In the genomic region with DNA sequence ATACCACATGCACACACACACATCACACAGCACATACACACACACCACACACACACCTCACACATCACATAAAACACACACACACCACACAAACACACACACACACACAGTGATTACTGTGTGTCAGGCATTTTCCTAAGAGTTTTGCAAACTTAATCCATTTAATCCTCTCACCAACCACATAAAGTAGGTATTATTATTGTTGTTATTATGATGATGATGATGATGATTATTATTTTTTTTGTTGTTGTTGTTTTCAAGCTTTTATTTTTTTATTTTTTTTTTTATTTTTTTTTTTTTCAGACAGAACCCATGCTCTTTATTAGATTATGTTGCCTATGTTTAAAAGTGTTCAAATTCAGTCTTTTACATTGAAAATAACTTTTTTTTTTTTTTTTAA, we compare ENCODE assay signal across 15 cellular contexts. TPM values are rescaled to one million over a fixed set of nuclear protein-coding genes. Genes with fewer than 3 reads are reported as not detected.
DNase-seq lines count a peak whose midpoint lies in the region; ATAC-seq and TF ChIP-seq lines count a peak whose summit lies in the region.
"Had no signal": no experiment of that assay in that cellular context is flagged by ENCODE, and none has a peak within 500 bp of the region (broad histone marks: within the 10 kb centered on the region; RNA-seq: fewer than 3 reads in every experiment).

No MANE protein-coding gene starts in this region.

- no peaks in the 10 kb centered on the region for H3K9me3 Mint-ChIP-seq in T-helper 2 cell treated with Interferon-gamma antibody and Interleukin-4, amounts not matched to agents 5 μg/mL and 100 μg/mL, for 36 hours
- no peaks in the 10 kb centered on the region for H3K9me3 Mint-ChIP-seq in Calu3 (ENCODE audit: low read depth, unreplicated experiment)
- H3K9me3 Mint-ChIP-seq in activated naive CD8-positive, alpha-beta T cell treated with anti-CD3 and anti-CD28 coated beads for 36 hours: no peaks in the 10 kb centered on the region
- no peaks in the 10 kb centered on the region for H3K9me3 Mint-ChIP-seq in naive thymus-derived CD8-positive, alpha-beta T cell

- TF ChIP-seq CTCF in Calu3 (IDR thresholded peaks at IDR 0.05; ENCODE audit: unreplicated experiment): no peak

- no peaks in the 10 kb centered on the region for H3K27me3 Mint-ChIP-seq in T-helper 2 cell treated with Interferon-gamma antibody and Interleukin-4, amounts not matched to agents 5 μg/mL and 100 μg/mL, for 36 hours (ENCODE audit: low read depth)
- H3K27me3 Mint-ChIP-seq in Calu3 (ENCODE audit: unreplicated experiment): no peaks in the 10 kb centered on the region
- H3K27me3 Mint-ChIP-seq in activated naive CD8-positive, alpha-beta T cell treated with anti-CD3 and anti-CD28 coated beads for 36 hours: no peaks in the 10 kb centered on the region
- peaks cover 0 to 3% (median 0%) of the 10 kb centered on the region in 5 donors for H3K27me3 Mint-ChIP-seq in naive thymus-derived CD8-positive, alpha-beta T cell

- intact Hi-C loops in Calu3 (cut with micrococcal nuclease; ENCODE audit: unreplicated experiment): no loop called here

- peaks cover 26% of the 10 kb centered on the region for H3K4me1 Mint-ChIP-seq in T-helper 2 cell treated with Interferon-gamma antibody and Interleukin-4, amounts not matched to agents 5 μg/mL and 100 μg/mL, for 36 hours (ENCODE audit: low read depth)
- peaks cover 40% of the 10 kb centered on the region for H3K4me1 Mint-ChIP-seq in Calu3 (ENCODE audit: low read depth, unreplicated experiment)
- peaks cover 32% of the 10 kb centered on the region for H3K4me1 Mint-ChIP-seq in activated naive CD8-positive, alpha-beta T cell treated with anti-CD3 and anti-CD28 coated beads for 36 hours
- peaks cover 27 to 65% (median 41%) of the 10 kb centered on the region in 4 donors for H3K4me1 Mint-ChIP-seq in naive thymus-derived CD8-positive, alpha-beta T cell

- POLR2A ChIA-PET in naive thymus-derived CD8-positive, alpha-beta T cell (lab: Charles Lee): interaction anchor here (0.6 to 0.7 kb wide), 5 partner anchors 10 to 1506 kb away, joined by 3 to 5 read pairs (median 3); no protein-coding TSS in a partner anchor

- H3K36me3 Mint-ChIP-seq in T-helper 2 cell treated with Interferon-gamma antibody and Interleukin-4, amounts not matched to agents 5 μg/mL and 100 μg/mL, for 36 hours (ENCODE audit: low read depth): peaks cover 38% of the 10 kb centered on the region
- H3K36me3 Mint-ChIP-seq in Calu3 (ENCODE audit: insufficient read depth, unreplicated experiment): peaks cover 60% of the 10 kb centered on the region
- peaks cover 33% of the 10 kb centered on the region for H3K36me3 Mint-ChIP-seq in activated naive CD8-positive, alpha-beta T cell treated with anti-CD3 and anti-CD28 coated beads for 36 hours
- H3K36me3 Mint-ChIP-seq in naive thymus-derived CD8-positive, alpha-beta T cell: peaks cover 0 to 81% (median 15%) of the 10 kb centered on the region in 3 donors

- CTCF ChIA-PET in Calu3 (lab: Charles Lee): no interaction called here

- BruUV-seq in Calu3 (replicated peaks; lab: Mats Ljungman, UMichigan): no TSS peak

- peak overlapping the region; percentile 91 for H3K27ac Mint-ChIP-seq in T-helper 2 cell treated with Interferon-gamma antibody and Interleukin-4, amounts not matched to agents 5 μg/mL and 100 μg/mL, for 36 hours
- H3K27ac Mint-ChIP-seq in Calu3 (ENCODE audit: unreplicated experiment): peak overlapping the region; percentile 71
- H3K27ac Mint-ChIP-seq in activated naive CD8-positive, alpha-beta T cell treated with anti-CD3 and anti-CD28 coated beads for 36 hours: peak overlapping the region; percentile 79
- peak overlapping the region in 9 of 10 donors; percentile 65 to 94 (median 85) for H3K27ac Mint-ChIP-seq in naive thymus-derived CD8-positive, alpha-beta T cell

- no peak for DNase-seq in T-helper 2 cell treated with Interferon-gamma antibody and Interleukin-4, amounts not matched to agents 5 μg/mL and 100 μg/mL, for 36 hours (ENCODE audit: low spot score)
- no peak for DNase-seq in T-helper 2 cell
- no peak for DNase-seq in Calu3
- DNase-seq in activated naive CD8-positive, alpha-beta T cell treated with anti-CD3 and anti-CD28 coated beads for 36 hours: no peak
- DNase-seq in naive thymus-derived CD8-positive, alpha-beta T cell: no peak
- DNase-seq in NCI-H1417 (lab: John Stamatoyannopoulos, UW): no peak
- no peak for DNase-seq in NCI-H524 (lab: John Stamatoyannopoulos, UW)
- DNase-seq: amniotic stem cell, foreskin keratinocyte, left ventricle myocardium inferior, MM.1S, NCI-H2029 treated with DMSO at 0.1 percent for 48 hours, NCI-H526, upper lobe of right lung had no signal

- no peak for ATAC-seq in naive thymus-derived CD8-positive, alpha-beta T cell
- no peak for ATAC-seq in GM19023 (IDR thresholded peaks at IDR 0.05; ENCODE audit: unreplicated experiment)
- ATAC-seq: foreskin keratinocyte, upper lobe of right lung had no signal

- H3K4me3 Mint-ChIP-seq in T-helper 2 cell treated with Interferon-gamma antibody and Interleukin-4, amounts not matched to agents 5 μg/mL and 100 μg/mL, for 36 hours: peak overlapping the region; percentile 57
- peak overlapping the region; percentile 1 for H3K4me3 Mint-ChIP-seq in Calu3 (ENCODE audit: low read depth, unreplicated experiment)
- H3K4me3 Mint-ChIP-seq in activated naive CD8-positive, alpha-beta T cell treated with anti-CD3 and anti-CD28 coated beads for 36 hours: peak overlapping the region; percentile 27
- H3K4me3 Mint-ChIP-seq in naive thymus-derived CD8-positive, alpha-beta T cell: peak overlapping the region in 8 of 10 donors; percentile 9 to 79 (median 52)

RNA-seq across cellular contexts. Expression of a gene that starts 31.5 kb away (rescaled TPM):
- total RNA-seq in Calu3 (2022): 93.4 and 128 TPM in 2 replicates
- 10 to 100 TPM; 80.2 to 80.3 TPM for total RNA-seq in activated naive CD8-positive, alpha-beta T cell treated with anti-CD3 and anti-CD28 coated beads for 36 hours
- total RNA-seq in naive thymus-derived CD8-positive, alpha-beta T cell: 100 to 1,000 TPM; 262 TPM
- 10 to 100 TPM; 24.3 to 38.9 (median 24.9) TPM for polyA plus RNA-seq in naive thymus-derived CD8-positive, alpha-beta T cell

Comparison
In these comparisons a context has a peak if more than half of its experiments do, and no peak if none do; other contexts are left out.
1. H3K4me3 Mint-ChIP-seq: peak in every context shown above with its lines; median percentile 57 in T-helper 2 cell treated with Interferon-gamma antibody and Interleukin-4, amounts not matched to agents 5 μg/mL and 100 μg/mL, for 36 hours; 52 in naive thymus-derived CD8-positive, alpha-beta T cell; 27 in activated naive CD8-positive, alpha-beta T cell treated with anti-CD3 and anti-CD28 coated beads for 36 hours; 1 in Calu3.